Comparison of ENCODE assay signal across 17 cellular contexts in genomic region chr9:132487351-132487791, GRCh38.
A peak's percentile ranks its signal among the peaks of the same experiment; 100 is the strongest.
DNase-seq lines count a peak whose midpoint lies in the region; ATAC-seq and TF ChIP-seq lines count a peak whose summit lies in the region.
"Had no signal": no experiment of that assay in that cellular context is flagged by ENCODE, and none has a peak within 500 bp of the region (broad histone marks: within the 10 kb centered on the region; RNA-seq: fewer than 3 reads in every experiment).

No MANE protein-coding gene starts in this region.

- WGBS in smooth muscle cell (ENCODE audit: low lambda C conversion rate) = 95% methylated on average over 7 of the region's 7 CpGs
- WGBS in upper lobe of left lung, 2 donors = 57 to 65% methylated on average over 7 of the region's 7 CpGs

- no peak overlapping the region for H2AFZ ChIP-seq in smooth muscle cell (ENCODE audit: low read depth)

- ATAC-seq in activated CD4-positive, alpha-beta T cell treated with anti-CD3 and anti-CD28 coated beads for 36 hours = peak; percentile 69
- peak; percentile 79 for ATAC-seq in CD8-positive, alpha-beta T cell
- peak; percentile 81 to 87 for ATAC-seq in naive thymus-derived CD8-positive, alpha-beta T cell
- ATAC-seq in upper lobe of left lung (ENCODE audit: low FRiP score in 2 of 2) = no peak

- H3K4me2 ChIP-seq in smooth muscle cell = no peak overlapping the region

- H3K9me3 Mint-ChIP-seq in activated CD4-positive, alpha-beta T cell treated with anti-CD3 and anti-CD28 coated beads for 36 hours (ENCODE audit: low read depth) = no peaks in the 10 kb centered on the region
- no peaks in the 10 kb centered on the region for H3K9me3 Mint-ChIP-seq in CD8-positive, alpha-beta T cell
- no peaks in the 10 kb centered on the region for H3K9me3 Mint-ChIP-seq in activated T-helper 1 cell treated with anti-CD3 and anti-CD28 coated beads, Interleukin-12 subunit alpha, Interleukin-12 subunit beta, Interleukin-2, Interleukin-4 antibody, amounts not matched to agents 30 ng/mL and 10 ng/mL and 1 ng/mL, durations not matched to agents 14 hours and 24 hours and 36 hours
- peaks cover 0 to 1% (median 0%) of the 10 kb centered on the region in 9 donors for H3K9me3 Mint-ChIP-seq in naive thymus-derived CD8-positive, alpha-beta T cell

- peaks cover 29% of the 10 kb centered on the region for H3K4me1 ChIP-seq in CD8-positive, alpha-beta T cell (ENCODE audit: insufficient read depth, low read length)
- H3K4me1 ChIP-seq in smooth muscle cell (ENCODE audit: low read depth) (no peaks in the 10 kb centered on the region), upper lobe of left lung (no peaks in the 10 kb centered on the region)
- H3K4me1 ChIP-seq: ascending aorta had no signal

- H3K4me1 Mint-ChIP-seq in activated CD4-positive, alpha-beta T cell treated with anti-CD3 and anti-CD28 coated beads for 36 hours = peaks cover 23% of the 10 kb centered on the region
- H3K4me1 Mint-ChIP-seq in CD8-positive, alpha-beta T cell (ENCODE audit: low read depth) = peaks cover 24% of the 10 kb centered on the region
- peaks cover 18% of the 10 kb centered on the region for H3K4me1 Mint-ChIP-seq in activated T-helper 1 cell treated with anti-CD3 and anti-CD28 coated beads, Interleukin-12 subunit alpha, Interleukin-12 subunit beta, Interleukin-2, Interleukin-4 antibody, amounts not matched to agents 30 ng/mL and 10 ng/mL and 1 ng/mL, durations not matched to agents 14 hours and 24 hours and 36 hours (ENCODE audit: low read depth)
- peaks cover 16 to 33% (median 29%) of the 10 kb centered on the region in 4 donors for H3K4me1 Mint-ChIP-seq in naive thymus-derived CD8-positive, alpha-beta T cell

- H4K20me1 ChIP-seq in smooth muscle cell (ENCODE audit: low read depth) = no peaks in the 10 kb centered on the region

- H3K27me3 ChIP-seq in CD8-positive, alpha-beta T cell (ENCODE audit: insufficient read depth, low read length) = peaks cover 9% of the 10 kb centered on the region
- H3K27me3 ChIP-seq in smooth muscle cell (ENCODE audit: low read depth) (peaks cover 33% of the 10 kb centered on the region), upper lobe of left lung (peaks cover 0 to 4% (median 0%) of the 10 kb centered on the region in 4 donors)
- H3K27me3 ChIP-seq: BE2C had no signal

- H3K27ac Mint-ChIP-seq in activated CD4-positive, alpha-beta T cell treated with anti-CD3 and anti-CD28 coated beads for 36 hours = no peak overlapping the region
- H3K27ac Mint-ChIP-seq in CD8-positive, alpha-beta T cell = peak overlapping the region; percentile 83
- peak overlapping the region; percentile 74 for H3K27ac Mint-ChIP-seq in activated T-helper 1 cell treated with anti-CD3 and anti-CD28 coated beads, Interleukin-12 subunit alpha, Interleukin-12 subunit beta, Interleukin-2, Interleukin-4 antibody, amounts not matched to agents 30 ng/mL and 10 ng/mL and 1 ng/mL, durations not matched to agents 14 hours and 24 hours and 36 hours
- peak overlapping the region; percentile 31 to 91 (median 80) for H3K27ac Mint-ChIP-seq in naive thymus-derived CD8-positive, alpha-beta T cell

- no peak for TF ChIP-seq POLR2A in upper lobe of left lung (IDR thresholded peaks at IDR 0.05)

- no peaks in the 10 kb centered on the region for H3K9me3 ChIP-seq in CD8-positive, alpha-beta T cell (ENCODE audit: low read length)
- H3K9me3 ChIP-seq in smooth muscle cell (replicated peaks; ENCODE audit: low read depth) (no peaks in the 10 kb centered on the region), upper lobe of left lung (no peaks in the 10 kb centered on the region)
- H3K9me3 ChIP-seq: ascending aorta, BE2C had no signal

- no peak overlapping the region for H3K9ac ChIP-seq in smooth muscle cell (ENCODE audit: low read depth)

- H3K4me3 ChIP-seq in CD8-positive, alpha-beta T cell (ENCODE audit: low read depth, low read length) = peak overlapping the region; percentile 17
- H3K4me3 ChIP-seq in smooth muscle cell = no peak overlapping the region
- no peak overlapping the region for H3K4me3 ChIP-seq in upper lobe of left lung
- H3K4me3 ChIP-seq: ascending aorta, lung had no signal

- no peak overlapping the region for H3K27ac ChIP-seq in CD8-positive, alpha-beta T cell (ENCODE audit: low read depth, low read length)
- H3K27ac ChIP-seq in smooth muscle cell (ENCODE audit: low read depth) (no peak overlapping the region), upper lobe of left lung (no peak overlapping the region)
- H3K27ac ChIP-seq: ascending aorta, WERI-Rb-1 had no signal

- TF ChIP-seq CTCF in CD8-positive, alpha-beta T cell (IDR thresholded peaks at IDR 0.05) = no peak
- TF ChIP-seq CTCF in smooth muscle cell (IDR thresholded peaks at IDR 0.05; ENCODE audit: borderline replicate concordance, insufficient read depth, poor library complexity, severe bottlenecking) = no peak
- no peak for TF ChIP-seq CTCF in upper lobe of left lung (IDR thresholded peaks at IDR 0.05)

- H3K36me3 Mint-ChIP-seq in activated CD4-positive, alpha-beta T cell treated with anti-CD3 and anti-CD28 coated beads for 36 hours (ENCODE audit: low read depth) = no peaks in the 10 kb centered on the region
- H3K36me3 Mint-ChIP-seq in CD8-positive, alpha-beta T cell = no peaks in the 10 kb centered on the region
- peaks cover 2% of the 10 kb centered on the region for H3K36me3 Mint-ChIP-seq in activated T-helper 1 cell treated with anti-CD3 and anti-CD28 coated beads, Interleukin-12 subunit alpha, Interleukin-12 subunit beta, Interleukin-2, Interleukin-4 antibody, amounts not matched to agents 30 ng/mL and 10 ng/mL and 1 ng/mL, durations not matched to agents 14 hours and 24 hours and 36 hours (ENCODE audit: low read depth)
- H3K36me3 Mint-ChIP-seq in naive thymus-derived CD8-positive, alpha-beta T cell = no peaks in the 10 kb centered on the region

- CTCF ChIA-PET in activated CD4-positive, alpha-beta T cell treated with anti-CD3 and anti-CD28 coated beads for 36 hours (lab: Charles Lee) = interaction anchor here (0.7 to 3.0 kb wide), 3 partner anchors 13 to 104 kb away, joined by 3 to 14 read pairs (median 3); no protein-coding TSS in a partner anchor
- CTCF ChIA-PET in CD8-positive, alpha-beta T cell (lab: Charles Lee) = interaction anchor here (2.7 kb wide), 1 partner anchor 21 kb away, joined by 13 read pairs; no protein-coding TSS in a partner anchor

- no peaks in the 10 kb centered on the region for H3K79me2 ChIP-seq in smooth muscle cell (ENCODE audit: low read depth)

- DNase-seq in activated CD4-positive, alpha-beta T cell treated with anti-CD3 and anti-CD28 coated beads for 36 hours = peak; percentile 22
- no peak for DNase-seq in activated CD4-positive, alpha-beta T cell treated with anti-CD3 and anti-CD28 coated beads for 48 hours
- DNase-seq in CD8-positive, alpha-beta T cell = peak in 1 of 7 experiments; percentile 54
- no peak for DNase-seq in activated T-helper 1 cell treated with anti-CD3 and anti-CD28 coated beads, Interleukin-12 subunit alpha, Interleukin-12 subunit beta, Interleukin-2, Interleukin-4 antibody, amounts not matched to agents 30 ng/mL and 10 ng/mL and 1 ng/mL, durations not matched to agents 14 hours and 24 hours and 36 hours (ENCODE audit: low spot score)
- DNase-seq in naive thymus-derived CD8-positive, alpha-beta T cell = peak in 7 of 10 donors; percentile 9 to 85 (median 60)
- DNase-seq in smooth muscle cell (lab: John Stamatoyannopoulos, UW; ENCODE audit: unreplicated experiment) = no peak
- no peak for DNase-seq in upper lobe of left lung
- DNase-seq in NCI-H82 treated with DMSO at 0.1 percent for 48 hours (lab: John Stamatoyannopoulos, UW; ENCODE audit: unreplicated experiment) = no peak
- DNase-seq: 8988T, islet precursor cell, KBM-7, NCI-H2029 treated with DMSO at 0.1 percent for 48 hours, NCI-H446 treated with DMSO at 0.1 percent for 48 hours had no signal

- intact Hi-C loops in activated CD4-positive, alpha-beta T cell treated with anti-CD3 and anti-CD28 coated beads for 36 hours (cut with DNase I, micrococcal nuclease) = loop anchor here (1.0 to 5.0 kb wide), 3 partner anchors 76 to 81 kb away; partner anchors contain the start of gene TTF1 (in 2 of the 2)
- intact Hi-C loops in CD8-positive, alpha-beta T cell (cut with DNase I, micrococcal nuclease) = loop anchor here in 1 of 2 experiments (5.0 kb wide), 1 partner anchor 75 kb away; the partner anchor contains the start of gene CFAP77
- intact Hi-C loops in activated T-helper 1 cell treated with anti-CD3 and anti-CD28 coated beads, Interleukin-12 subunit alpha, Interleukin-12 subunit beta, Interleukin-2, Interleukin-4 antibody, amounts not matched to agents 30 ng/mL and 10 ng/mL and 1 ng/mL, durations not matched to agents 14 hours and 24 hours and 36 hours (cut with micrococcal nuclease) = loop anchor here (5.0 kb wide), 1 partner anchor 75 kb away; the partner anchor contains the start of gene CFAP77

- H3K27me3 Mint-ChIP-seq in activated CD4-positive, alpha-beta T cell treated with anti-CD3 and anti-CD28 coated beads for 36 hours = peaks cover 52% of the 10 kb centered on the region
- peaks cover 39% of the 10 kb centered on the region for H3K27me3 Mint-ChIP-seq in CD8-positive, alpha-beta T cell (ENCODE audit: low read depth)
- H3K27me3 Mint-ChIP-seq in activated T-helper 1 cell treated with anti-CD3 and anti-CD28 coated beads, Interleukin-12 subunit alpha, Interleukin-12 subunit beta, Interleukin-2, Interleukin-4 antibody, amounts not matched to agents 30 ng/mL and 10 ng/mL and 1 ng/mL, durations not matched to agents 14 hours and 24 hours and 36 hours (ENCODE audit: insufficient read depth) = peaks cover 43% of the 10 kb centered on the region
- peaks cover 20 to 73% (median 47%) of the 10 kb centered on the region in 5 donors for H3K27me3 Mint-ChIP-seq in naive thymus-derived CD8-positive, alpha-beta T cell

- H3F3A ChIP-seq in smooth muscle cell (ENCODE audit: low read depth) = no peaks in the 10 kb centered on the region

- no peaks in the 10 kb centered on the region for H3K36me3 ChIP-seq in CD8-positive, alpha-beta T cell (ENCODE audit: insufficient read depth, low read length)
- no peaks in the 10 kb centered on the region for H3K36me3 ChIP-seq in smooth muscle cell (ENCODE audit: low read depth)
- no peaks in the 10 kb centered on the region for H3K36me3 ChIP-seq in upper lobe of left lung
- H3K36me3 ChIP-seq: ascending aorta, BE2C, WERI-Rb-1 had no signal

- peak overlapping the region; percentile 33 for H3K4me3 Mint-ChIP-seq in activated CD4-positive, alpha-beta T cell treated with anti-CD3 and anti-CD28 coated beads for 36 hours
- H3K4me3 Mint-ChIP-seq in CD8-positive, alpha-beta T cell = peak overlapping the region; percentile 61
- peak overlapping the region; percentile 65 for H3K4me3 Mint-ChIP-seq in activated T-helper 1 cell treated with anti-CD3 and anti-CD28 coated beads, Interleukin-12 subunit alpha, Interleukin-12 subunit beta, Interleukin-2, Interleukin-4 antibody, amounts not matched to agents 30 ng/mL and 10 ng/mL and 1 ng/mL, durations not matched to agents 14 hours and 24 hours and 36 hours
- peak overlapping the region; percentile 36 to 77 (median 66) for H3K4me3 Mint-ChIP-seq in naive thymus-derived CD8-positive, alpha-beta T cell

- no peak for TF ChIP-seq EP300 in upper lobe of left lung (IDR thresholded peaks at IDR 0.05)

- POLR2A ChIA-PET in activated CD4-positive, alpha-beta T cell treated with anti-CD3 and anti-CD28 coated beads for 36 hours (lab: Charles Lee) = no interaction called here
- POLR2A ChIA-PET in CD8-positive, alpha-beta T cell (lab: Charles Lee) = interaction anchor here (1.4 kb wide), 1 partner anchor 182 kb away, joined by 4 read pairs; the partner anchor contains the start of gene DDX31
- POLR2A ChIA-PET in naive thymus-derived CD8-positive, alpha-beta T cell (lab: Charles Lee) = no interaction called here

Comparison
In these comparisons a context has a peak if more than half of its experiments do, and no peak if none do; other contexts are left out.
1. DNase-seq: peak in activated CD4-positive, alpha-beta T cell treated with anti-CD3 and anti-CD28 coated beads for 36 hours (single experiment) and naive thymus-derived CD8-positive, alpha-beta T cell (7 of 10); none in activated CD4-positive, alpha-beta T cell treated with anti-CD3 and anti-CD28 coated beads for 48 hours (single experiment), activated T-helper 1 cell treated with anti-CD3 and anti-CD28 coated beads, Interleukin-12 subunit alpha, Interleukin-12 subunit beta, Interleukin-2, Interleukin-4 antibody, amounts not matched to agents 30 ng/mL and 10 ng/mL and 1 ng/mL, durations not matched to agents 14 hours and 24 hours and 36 hours (single experiment), smooth muscle cell (single experiment), upper lobe of left lung (0 of 2) and NCI-H82 treated with DMSO at 0.1 percent for 48 hours (single experiment).
2. ATAC-seq: peak in activated CD4-positive, alpha-beta T cell treated with anti-CD3 and anti-CD28 coated beads for 36 hours (single experiment), CD8-positive, alpha-beta T cell (single experiment) and naive thymus-derived CD8-positive, alpha-beta T cell (2 of 2); none in upper lobe of left lung (0 of 2).
3. Peak in every context shown above with its lines, with median percentiles within 50 percentile points of each other: H3K4me3 Mint-ChIP-seq.